24 cellular contexts compared by ENCODE assay signal in the genomic region with DNA sequence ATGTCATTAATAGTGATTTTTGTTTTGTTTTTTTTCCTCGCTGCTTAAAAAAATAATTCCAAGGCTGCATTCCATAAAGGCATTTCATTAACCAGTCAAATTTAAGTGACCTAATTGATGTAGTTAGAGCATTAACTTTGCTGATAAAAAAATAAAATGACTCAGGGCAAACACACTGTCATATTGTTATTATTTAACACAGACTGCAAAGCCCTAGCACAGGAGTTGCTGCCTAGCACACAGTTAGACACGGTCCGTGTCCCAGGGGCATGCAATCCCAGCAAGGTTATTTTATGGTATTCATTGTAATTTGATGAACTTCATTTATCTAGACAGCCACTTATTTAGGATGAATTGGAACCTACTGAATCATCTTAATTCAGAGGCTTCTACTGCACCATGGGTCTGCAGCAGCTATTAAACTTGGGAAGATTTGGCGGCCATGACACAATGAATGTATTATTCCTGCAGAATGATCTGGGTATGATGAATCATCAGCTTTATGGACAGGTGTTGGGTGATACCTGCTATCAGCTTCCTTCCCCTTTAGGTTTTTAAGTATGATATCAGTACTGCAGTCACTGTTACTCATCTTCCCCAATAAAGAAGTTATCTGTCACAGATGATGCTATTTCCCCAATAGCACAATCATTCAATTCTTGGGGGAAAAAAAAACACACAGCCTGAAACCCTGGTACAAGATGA.
"Had no signal": no experiment of that assay in that cellular context is flagged by ENCODE, and none has a peak within 500 bp of the region (broad histone marks: within the 10 kb centered on the region; RNA-seq: fewer than 3 reads in every experiment).

No MANE protein-coding gene starts in this region.

- H3K4me3 ChIP-seq: ascending aorta, K562 had no signal

- ATAC-seq: activated CD8-positive, alpha-beta memory T cell treated with anti-CD3 and anti-CD28 coated beads, Interleukin-2, amount 10 ng/mL, durations not matched to agents 7 days and 5 days; K562; T-helper 17 cell had no signal

- FAIRE-seq: K562, TTC549 had no signal

- H3K27me3 Mint-ChIP-seq: activated B cell treated with CpG ODN at 0.5 μM for 24 hours; activated CD4-positive, alpha-beta T cell treated with anti-CD3 and anti-CD28 coated beads, Interleukin-2, amount 10 ng/mL, durations not matched to agents 24 days and 14 days; activated CD8-positive, alpha-beta memory T cell treated with anti-CD3 and anti-CD28 coated beads, Interleukin-2, amount 10 ng/mL, durations not matched to agents 7 days and 5 days; activated naive CD4-positive, alpha-beta T cell treated with anti-CD3 and anti-CD28 coated beads, Interleukin-2, amount 50 U/mL, for 24 hours; activated T-cell treated with anti-CD3 and anti-CD28 coated beads, Interleukin-2, amount 50 U/mL, for 24 hours; brain; T-helper 17 cell had no signal

- H3K4me1 ChIP-seq: ascending aorta had no signal

- H3K4me3 Mint-ChIP-seq: activated B cell treated with CpG ODN at 0.5 μM for 24 hours; activated CD4-positive, alpha-beta T cell treated with anti-CD3 and anti-CD28 coated beads, Interleukin-2, amount 10 ng/mL, durations not matched to agents 24 days and 14 days; activated CD8-positive, alpha-beta memory T cell treated with anti-CD3 and anti-CD28 coated beads, Interleukin-2, amount 10 ng/mL, durations not matched to agents 7 days and 5 days; activated naive CD4-positive, alpha-beta T cell treated with anti-CD3 and anti-CD28 coated beads, Interleukin-2, amount 50 U/mL, for 24 hours; activated T-cell treated with anti-CD3 and anti-CD28 coated beads, Interleukin-2, amount 50 U/mL, for 24 hours; activated T-helper 1 cell treated with anti-CD3 and anti-CD28 coated beads, Interleukin-12 subunit alpha, Interleukin-12 subunit beta, Interleukin-2, Interleukin-4 antibody, amounts not matched to agents 30 ng/mL and 10 ng/mL and 1 ng/mL, durations not matched to agents 14 hours and 24 hours and 36 hours; brain; T-helper 17 cell had no signal

- H3K36me3 Mint-ChIP-seq: activated CD8-positive, alpha-beta memory T cell treated with anti-CD3 and anti-CD28 coated beads, Interleukin-2, amount 10 ng/mL, durations not matched to agents 7 days and 5 days; activated naive CD4-positive, alpha-beta T cell treated with anti-CD3 and anti-CD28 coated beads, Interleukin-2, amount 50 U/mL, for 24 hours; brain had no signal

- H3K9me3 Mint-ChIP-seq: activated CD4-positive, alpha-beta T cell treated with anti-CD3 and anti-CD28 coated beads, Interleukin-2, amount 10 ng/mL, durations not matched to agents 24 days and 14 days; activated naive CD4-positive, alpha-beta T cell treated with anti-CD3 and anti-CD28 coated beads, Interleukin-2, amount 50 U/mL, for 24 hours had no signal

- H3K4me1 Mint-ChIP-seq: activated B cell treated with CpG ODN at 0.5 μM for 24 hours; activated CD4-positive, alpha-beta T cell treated with anti-CD3 and anti-CD28 coated beads, Interleukin-2, amount 10 ng/mL, durations not matched to agents 24 days and 14 days; activated CD8-positive, alpha-beta memory T cell treated with anti-CD3 and anti-CD28 coated beads, Interleukin-2, amount 10 ng/mL, durations not matched to agents 7 days and 5 days; activated naive CD4-positive, alpha-beta T cell treated with anti-CD3 and anti-CD28 coated beads, Interleukin-2, amount 50 U/mL, for 24 hours; T-helper 17 cell had no signal

- H3K9me3 ChIP-seq: ascending aorta had no signal

- H3K36me3 ChIP-seq: ascending aorta had no signal

- H3K27me3 ChIP-seq: ascending aorta had no signal

- H3K27ac ChIP-seq: ascending aorta had no signal

- H3K27ac Mint-ChIP-seq: activated B cell treated with CpG ODN at 0.5 μM for 24 hours; activated CD4-positive, alpha-beta T cell treated with anti-CD3 and anti-CD28 coated beads, Interleukin-2, amount 10 ng/mL, durations not matched to agents 24 days and 14 days; activated CD8-positive, alpha-beta memory T cell treated with anti-CD3 and anti-CD28 coated beads, Interleukin-2, amount 10 ng/mL, durations not matched to agents 7 days and 5 days; activated naive CD4-positive, alpha-beta T cell treated with anti-CD3 and anti-CD28 coated beads, Interleukin-2, amount 50 U/mL, for 24 hours; activated T-cell treated with anti-CD3 and anti-CD28 coated beads, Interleukin-2, amount 50 U/mL, for 24 hours; activated T-helper 1 cell treated with anti-CD3 and anti-CD28 coated beads, Interleukin-12 subunit alpha, Interleukin-12 subunit beta, Interleukin-2, Interleukin-4 antibody, amounts not matched to agents 30 ng/mL and 10 ng/mL and 1 ng/mL, durations not matched to agents 14 hours and 24 hours and 36 hours; brain; T-helper 17 cell had no signal

- DNase-seq: activated B cell treated with CpG ODN at 0.5 μM for 24 hours; activated CD4-positive, alpha-beta T cell treated with anti-CD3 and anti-CD28 coated beads for 1 hour; activated CD4-positive, alpha-beta T cell treated with anti-CD3 and anti-CD28 coated beads, Interleukin-2, amount 10 ng/mL, durations not matched to agents 24 days and 14 days; activated CD4-positive, alpha-beta T cell treated with anti-CD3 and anti-CD28 coated beads, Interleukin-2, amount 50 U/mL, for 48 hours; activated CD8-positive, alpha-beta memory T cell treated with anti-CD3 and anti-CD28 coated beads, Interleukin-2, amount 10 ng/mL, durations not matched to agents 7 days and 5 days; activated effector memory CD4-positive, alpha-beta T cell treated with Interleukin-2 at 50 U/mL for 16 hours; activated naive CD4-positive, alpha-beta T cell; activated T-cell treated with anti-CD3 and anti-CD28 coated beads, Interleukin-2, amount 50 U/mL, for 24 hours; Karpas-422; MM.1S; NCI-H1105; NCI-H1436; NCI-H1694 treated with DMSO at 0.1 percent for 48 hours; NCI-H2029 treated with DMSO at 0.1 percent for 48 hours; NCI-H524; SHP77 treated with DMSO at 0.1 percent for 48 hours; T-helper 17 cell; T1000 had no signal
